ENCODE assay signal across 13 cellular contexts in the genomic region with DNA sequence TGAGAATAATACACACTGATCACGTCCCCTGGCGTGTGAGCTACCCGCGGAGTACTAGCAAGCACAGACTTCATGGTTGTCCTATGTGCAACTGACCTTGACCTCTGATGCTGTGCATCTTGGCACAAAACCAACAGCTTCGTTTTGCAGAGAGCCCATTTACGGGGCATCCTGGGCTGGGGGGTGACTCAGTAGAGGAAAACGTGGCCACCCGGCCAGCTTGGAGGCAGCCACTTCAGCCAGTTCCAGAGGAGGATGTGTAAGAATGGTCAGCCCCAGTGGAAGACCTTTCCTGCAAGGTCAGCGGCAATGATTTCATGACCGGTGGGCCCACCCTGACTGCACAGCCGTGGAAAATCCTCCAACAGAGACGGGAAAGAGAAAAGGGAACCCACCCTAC.
A peak's percentile ranks its signal among the peaks of the same experiment; 100 is the strongest.
DNase-seq lines count a peak whose midpoint lies in the region; ATAC-seq, FAIRE-seq and TF ChIP-seq lines count a peak whose summit lies in the region.
"Had no signal": no experiment of that assay in that cellular context is flagged by ENCODE, and none has a peak within 500 bp of the region (broad histone marks: within the 10 kb centered on the region; RNA-seq: fewer than 3 reads in every experiment).

No MANE protein-coding gene starts in this region.

- DNase-seq in HepG2 (ENCODE audit: low spot score) (no peak), right lobe of liver (no peak), astrocyte of the hippocampus (ENCODE audit: low read depth, low spot score) (peak; percentile 47), glomerular visceral epithelial cell (ENCODE audit: extremely low spot score) (peak; percentile 97), NCI-H1436 treated with DMSO at 0.1 percent for 48 hours (lab: John Stamatoyannopoulos, UW) (no peak), activated gamma-delta T cell (lab: John Stamatoyannopoulos, UW) (no peak), colonic mucosa (no peak)
- DNase-seq: naive B cell; stimulated activated naive CD8-positive, alpha-beta T cell treated with anti-CD3 and anti-CD28 coated beads, Interleukin-15, amount 100 ng/mL, for 72 hours had no signal

- POLR2A ChIA-PET in HepG2 (lab: Yijun Ruan, JAX): no interaction called here

- H3K27ac ChIP-seq in HepG2 (ENCODE audit: extremely low read length, insufficient read depth, low read length) (no peak overlapping the region), right lobe of liver (no peak overlapping the region), colonic mucosa (no peak overlapping the region)
- H3K27ac ChIP-seq: A549, right atrium auricular region had no signal

- no peak for FAIRE-seq in HepG2 (lab: Jason Lieb, UNC)
- FAIRE-seq: A549 had no signal

- 65% methylated on average over 7 of the region's 12 CpGs for WGBS in HepG2 (ENCODE audit: low lambda C conversion rate)
- 63% methylated on average over 9 of the region's 12 CpGs for WGBS in right lobe of liver (ENCODE audit: insufficient coverage, low coverage, low lambda C conversion rate, missing lambda C conversion rate)

- H3K4me1 ChIP-seq in HepG2 (ENCODE audit: insufficient read depth, low read length) (no peaks in the 10 kb centered on the region; the same call in 1 of the 2 replicates), right lobe of liver (no peaks in the 10 kb centered on the region), colonic mucosa (no peaks in the 10 kb centered on the region)
- H3K4me1 ChIP-seq: A549 had no signal

- no peak for TF ChIP-seq EP300 in HepG2 (IDR thresholded peaks at IDR 0.05; ENCODE audit: low read depth in 2 of 2, low read length in 2 of 2)
- no peak for TF ChIP-seq EP300 in HepG2 (CRISPR knock-in tag; IDR thresholded peaks at IDR 0.05; ENCODE audit: borderline replicate concordance)

- H3K36me3 ChIP-seq in HepG2 (replicated peaks in 1 of 2; ENCODE audit: control insufficient read depth in 1 of 2, insufficient read depth in 2 of 2, low read length in 2 of 2) (no peaks in the 10 kb centered on the region), right lobe of liver (no peaks in the 10 kb centered on the region), colonic mucosa (no peaks in the 10 kb centered on the region)
- H3K36me3 ChIP-seq: right atrium auricular region had no signal

- H3K9me3 ChIP-seq in HepG2 (ENCODE audit: low read length): no peaks in the 10 kb centered on the region
- H3K9me3 ChIP-seq in right lobe of liver: no peaks in the 10 kb centered on the region
- no peaks in the 10 kb centered on the region for H3K9me3 ChIP-seq in colonic mucosa
- H3K9me3 ChIP-seq: A549, right atrium auricular region had no signal

- H4K20me1 ChIP-seq in HepG2 (ENCODE audit: insufficient read depth, low read length): no peaks in the 10 kb centered on the region

- in situ Hi-C loops in HepG2 (cut with HindIII; ENCODE audit: extremely low pct_ligation_motif_present, low pct_unique_long_range_greater_than_20kb): no loop called here

- no peak for TF ChIP-seq CTCF in HepG2 (CRISPR knock-in tag; IDR thresholded peaks at IDR 0.05)
- TF ChIP-seq CTCF in right lobe of liver (IDR thresholded peaks at IDR 0.05): no peak
- no peak for TF ChIP-seq CTCF in colonic mucosa (IDR thresholded peaks at IDR 0.05)

- TF ChIP-seq POLR2A in HepG2 (IDR thresholded peaks at IDR 0.05; ENCODE audit: insufficient read depth in 1 of 2, low read depth in 2 of 2, low read length in 2 of 2) (no peak), right lobe of liver (IDR thresholded peaks at IDR 0.05) (no peak)

- CTCF ChIA-PET in HepG2 (lab: Yijun Ruan, JAX; ENCODE audit: low intra/inter-chr PET ratio, low total read pairs): no interaction called here

- H3K27me3 ChIP-seq in HepG2 (ENCODE audit: control insufficient read depth in 1 of 2, insufficient read depth in 2 of 2, low read length in 2 of 2) (peaks cover 0 to 21% of the 10 kb centered on the region in 2 experiments; a peak in 2 of 5 replicates), right lobe of liver (no peaks in the 10 kb centered on the region), colonic mucosa (no peaks in the 10 kb centered on the region)
- H3K27me3 ChIP-seq: right atrium auricular region had no signal

- ATAC-seq in HepG2 (no peak), right lobe of liver (no peak), HG03469 (IDR thresholded peaks at IDR 0.05; ENCODE audit: unreplicated experiment) (no peak)
- ATAC-seq: A549; left lobe of liver; stimulated activated naive CD8-positive, alpha-beta T cell treated with anti-CD3 and anti-CD28 coated beads, Interleukin-15, amount 100 ng/mL, for 72 hours had no signal

- H3K4me3 ChIP-seq in HepG2 (replicated peaks in 1 of 3; ENCODE audit: insufficient read depth in 1 of 3, low read depth in 2 of 3, low read length in 3 of 3): no peak overlapping the region
- no peak overlapping the region for H3K4me3 ChIP-seq in right lobe of liver
- H3K4me3 ChIP-seq in colonic mucosa: no peak overlapping the region
- H3K4me3 ChIP-seq: A549, right atrium auricular region had no signal

- no peak for TF ChIP-seq RAD21 in HepG2 (CRISPR knock-in tag; IDR thresholded peaks at IDR 0.05)

- H3K79me2 ChIP-seq in HepG2 (ENCODE audit: insufficient read depth, low read length): no peaks in the 10 kb centered on the region

- no peak overlapping the region for H3K4me2 ChIP-seq in HepG2 (ENCODE audit: low read depth, low read length)
- H3K4me2 ChIP-seq: A549 had no signal

- intact Hi-C loops in HepG2 (cut with micrococcal nuclease; ENCODE audit: unreplicated experiment) (no loop called here), right lobe of liver (cut with DNase I) (no loop called here), colonic mucosa (cut with DNase I) (loop anchor here (5.0 kb wide), 1 partner anchor 118 kb away; no protein-coding TSS in a partner anchor)

- no peak overlapping the region for H3K9ac ChIP-seq in HepG2 (ENCODE audit: insufficient read depth, low read depth, low read length)
- no peak overlapping the region for H3K9ac ChIP-seq in colonic mucosa (ENCODE audit: low read depth in 2 of 2, low read length in 2 of 2)

- no TSS peak for BruUV-seq in HepG2 (replicated peaks; lab: Mats Ljungman, UMichigan)

- no peak overlapping the region for H2AFZ ChIP-seq in HepG2 (ENCODE audit: low read length)

TF ChIP-seq in HepG2, 621 proteins besides CTCF, POLR2A, EP300 and RAD21:
- TF ChIP-seq SAP130 (CRISPR knock-in tag; IDR thresholded peaks at IDR 0.05; ENCODE audit: low read depth): no peak
- TF ChIP-seq, protein P1, sequence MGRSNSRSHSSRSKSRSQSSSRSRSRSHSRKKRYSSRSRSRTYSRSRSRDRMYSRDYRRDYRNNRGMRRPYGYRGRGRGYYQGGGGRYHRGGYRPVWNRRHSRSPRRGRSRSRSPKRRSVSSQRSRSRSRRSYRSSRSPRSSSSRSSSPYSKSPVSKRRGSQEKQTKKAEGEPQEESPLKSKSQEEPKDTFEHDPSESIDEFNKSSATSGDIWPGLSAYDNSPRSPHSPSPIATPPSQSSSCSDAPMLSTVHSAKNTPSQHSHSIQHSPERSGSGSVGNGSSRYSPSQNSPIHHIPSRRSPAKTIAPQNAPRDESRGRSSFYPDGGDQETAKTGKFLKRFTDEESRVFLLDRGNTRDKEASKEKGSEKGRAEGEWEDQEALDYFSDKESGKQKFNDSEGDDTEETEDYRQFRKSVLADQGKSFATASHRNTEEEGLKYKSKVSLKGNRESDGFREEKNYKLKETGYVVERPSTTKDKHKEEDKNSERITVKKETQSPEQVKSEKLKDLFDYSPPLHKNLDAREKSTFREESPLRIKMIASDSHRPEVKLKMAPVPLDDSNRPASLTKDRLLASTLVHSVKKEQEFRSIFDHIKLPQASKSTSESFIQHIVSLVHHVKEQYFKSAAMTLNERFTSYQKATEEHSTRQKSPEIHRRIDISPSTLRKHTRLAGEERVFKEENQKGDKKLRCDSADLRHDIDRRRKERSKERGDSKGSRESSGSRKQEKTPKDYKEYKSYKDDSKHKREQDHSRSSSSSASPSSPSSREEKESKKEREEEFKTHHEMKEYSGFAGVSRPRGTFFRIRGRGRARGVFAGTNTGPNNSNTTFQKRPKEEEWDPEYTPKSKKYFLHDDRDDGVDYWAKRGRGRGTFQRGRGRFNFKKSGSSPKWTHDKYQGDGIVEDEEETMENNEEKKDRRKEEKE (IDR thresholded peaks at IDR 0.05): no peak
- no peak for TF ChIP-seq ZFP37 (CRISPR knock-in tag; IDR thresholded peaks at IDR 0.05; ENCODE audit: borderline replicate concordance)
- TF ChIP-seq IKZF1 (IDR thresholded peaks at IDR 0.05): no peak
- TF ChIP-seq RARA (CRISPR knock-in tag; IDR thresholded peaks at IDR 0.05): 0 out of 2 replicates have a peak, but pooled peaks have one; percentile 15
- no peak for TF ChIP-seq MBNL3 (CRISPR knock-in tag; conservative IDR thresholded peaks at IDR 0.05)
TF ChIP-seq in HepG2: peak in this region for 1.

Comparison
In these comparisons a context has a peak if more than half of its experiments do, and no peak if none do; other contexts are left out.
1. DNase-seq: peak in astrocyte of the hippocampus (single experiment) and glomerular visceral epithelial cell (single experiment); none in HepG2 (single experiment), right lobe of liver (0 of 3), NCI-H1436 treated with DMSO at 0.1 percent for 48 hours (single experiment), activated gamma-delta T cell (single experiment) and colonic mucosa (single experiment).